Comparison of ENCODE assay signal across 9 cellular contexts in the genomic region with DNA sequence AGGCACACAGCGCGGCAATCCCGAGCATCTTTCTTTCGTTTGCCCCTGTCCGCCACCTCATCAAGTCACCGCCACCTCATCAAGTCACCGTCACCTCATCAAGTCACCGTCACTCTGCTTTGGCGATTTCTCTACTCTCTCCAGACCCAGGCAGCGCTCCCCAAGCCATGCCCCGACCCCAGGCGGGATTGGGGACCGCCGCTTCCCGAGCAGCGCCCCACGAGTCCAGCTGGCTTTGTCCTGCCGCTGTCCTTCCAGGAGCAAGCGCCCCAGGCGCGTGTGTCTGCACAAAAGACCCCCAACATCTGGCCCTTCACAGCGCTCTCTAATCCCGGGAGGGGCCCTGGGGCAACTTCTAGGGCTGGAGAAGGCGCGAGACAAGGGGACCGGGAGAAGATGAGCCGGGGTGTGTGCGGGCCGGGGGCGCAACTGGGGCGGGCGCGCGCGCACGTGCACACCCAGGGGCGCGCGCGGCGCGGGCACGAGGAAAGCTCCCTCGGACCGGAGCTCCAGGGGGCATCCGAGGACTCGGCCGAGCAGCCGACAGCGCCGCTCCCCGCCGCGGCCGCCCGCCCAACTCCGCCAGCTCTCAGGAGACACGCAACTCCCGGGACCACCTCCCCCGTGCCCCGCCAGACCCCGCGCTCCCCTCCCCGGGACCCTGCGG. TPM values are rescaled to one million over a fixed set of nuclear protein-coding genes. Genes with fewer than 3 reads are reported as not detected.
A peak's percentile ranks its signal among the peaks of the same experiment; 100 is the strongest.
DNase-seq lines count a peak whose midpoint lies in the region; ATAC-seq, FAIRE-seq and TF ChIP-seq lines count a peak whose summit lies in the region.
"Had no signal": no experiment of that assay in that cellular context is flagged by ENCODE, and none has a peak within 500 bp of the region (broad histone marks: within the 10 kb centered on the region; RNA-seq: fewer than 3 reads in every experiment).

No MANE protein-coding gene starts in this region.

- in situ Hi-C loops in GM13976 (cut with MboI; ENCODE audit: low sequenced_read_pairs, unreplicated experiment): loop anchor here (25.0 kb wide), 1 partner anchor 256 kb away; no protein-coding TSS in a partner anchor

- DNase-seq in GM13976 (ENCODE audit: low spot score) (peak; percentile 59), NCI-H774 (lab: John Stamatoyannopoulos, UW) (peak; percentile 39), glomerular visceral epithelial cell (ENCODE audit: extremely low spot score) (peak; percentile 24), omental fat pad (ENCODE audit: low spot score) (no peak), GM19239 (ENCODE audit: insufficient read length, low spot score) (no peak), NCI-H226 (no peak)
- DNase-seq in activated naive CD4-positive, alpha-beta T cell treated with anti-CD3 and anti-CD28 coated beads for 36 hours: peak; percentile 58

- peak overlapping the region; percentile 75 for H3K4me3 Mint-ChIP-seq in activated naive CD4-positive, alpha-beta T cell treated with anti-CD3 and anti-CD28 coated beads for 36 hours

- intact Hi-C loops in activated naive CD4-positive, alpha-beta T cell treated with anti-CD3 and anti-CD28 coated beads for 36 hours (cut with micrococcal nuclease): loop anchor here (5.0 to 10.0 kb wide), 2 partner anchors 131 to 1909 kb away; no protein-coding TSS in a partner anchor

- FAIRE-seq in GM19239 (lab: Jason Lieb, UNC): no peak
- FAIRE-seq: colon had no signal

- no peaks in the 10 kb centered on the region for H3K9me3 Mint-ChIP-seq in activated naive CD4-positive, alpha-beta T cell treated with anti-CD3 and anti-CD28 coated beads for 36 hours

- no peak overlapping the region for H3K27ac Mint-ChIP-seq in activated naive CD4-positive, alpha-beta T cell treated with anti-CD3 and anti-CD28 coated beads for 36 hours

- CTCF ChIA-PET in activated naive CD4-positive, alpha-beta T cell treated with anti-CD3 and anti-CD28 coated beads for 36 hours (lab: Charles Lee): interaction anchor here (0.6 to 0.9 kb wide), 3 partner anchors 32 to 389 kb away, joined by 3 to 5 read pairs (median 4); no protein-coding TSS in a partner anchor

- peaks cover 28% of the 10 kb centered on the region for H3K27me3 Mint-ChIP-seq in activated naive CD4-positive, alpha-beta T cell treated with anti-CD3 and anti-CD28 coated beads for 36 hours (ENCODE audit: low read depth)

- no peak for TF ChIP-seq CTCF in GM13976 (IDR thresholded peaks at IDR 0.05; ENCODE audit: borderline replicate concordance, control extremely low read depth, extremely low read depth, insufficient read depth, missing control alignments)
- TF ChIP-seq CTCF in omental fat pad (IDR thresholded peaks at IDR 0.05): no peak

- no peaks in the 10 kb centered on the region for H3K36me3 Mint-ChIP-seq in activated naive CD4-positive, alpha-beta T cell treated with anti-CD3 and anti-CD28 coated beads for 36 hours (ENCODE audit: low read depth)

- H3K4me1 Mint-ChIP-seq in activated naive CD4-positive, alpha-beta T cell treated with anti-CD3 and anti-CD28 coated beads for 36 hours (ENCODE audit: low read depth): peaks cover 6% of the 10 kb centered on the region

- peak; percentile 3 for ATAC-seq in HG02763 (IDR thresholded peaks at IDR 0.05; ENCODE audit: unreplicated experiment)
- peak; percentile 46 for ATAC-seq in omental fat pad (ENCODE audit: low FRiP score)

RNA-seq across cellular contexts. Expression of gene RNF152, which starts 0.6 kb away (rescaled TPM):
- total RNA-seq in activated naive CD4-positive, alpha-beta T cell treated with anti-CD3 and anti-CD28 coated beads for 36 hours: under 1 TPM; 0.10 to 0.17 TPM
- total RNA-seq in omental fat pad: 10 to 100 TPM in 3 of 4 donors, 1 to 10 TPM in 1; 4.2 to 20.5 (median 14.0) TPM

Comparison
In these comparisons a context has a peak if more than half of its experiments do, and no peak if none do; other contexts are left out.
1. DNase-seq: peak in GM13976 (single experiment), NCI-H774 (single experiment), activated naive CD4-positive, alpha-beta T cell treated with anti-CD3 and anti-CD28 coated beads for 36 hours (single experiment) and glomerular visceral epithelial cell (single experiment); none in omental fat pad (single experiment), GM19239 (single experiment) and NCI-H226 (single experiment).
2. RNA of gene RNF152, which starts 0.6 kb away (total RNA-seq): 4.2 to 20.5 TPM in omental fat pad; 0.10 to 0.17 TPM in activated naive CD4-positive, alpha-beta T cell treated with anti-CD3 and anti-CD28 coated beads for 36 hours; every median in the first group is over 4 times any median in the second.